1 cellular context compared by ENCODE assay signal in the genomic region with DNA sequence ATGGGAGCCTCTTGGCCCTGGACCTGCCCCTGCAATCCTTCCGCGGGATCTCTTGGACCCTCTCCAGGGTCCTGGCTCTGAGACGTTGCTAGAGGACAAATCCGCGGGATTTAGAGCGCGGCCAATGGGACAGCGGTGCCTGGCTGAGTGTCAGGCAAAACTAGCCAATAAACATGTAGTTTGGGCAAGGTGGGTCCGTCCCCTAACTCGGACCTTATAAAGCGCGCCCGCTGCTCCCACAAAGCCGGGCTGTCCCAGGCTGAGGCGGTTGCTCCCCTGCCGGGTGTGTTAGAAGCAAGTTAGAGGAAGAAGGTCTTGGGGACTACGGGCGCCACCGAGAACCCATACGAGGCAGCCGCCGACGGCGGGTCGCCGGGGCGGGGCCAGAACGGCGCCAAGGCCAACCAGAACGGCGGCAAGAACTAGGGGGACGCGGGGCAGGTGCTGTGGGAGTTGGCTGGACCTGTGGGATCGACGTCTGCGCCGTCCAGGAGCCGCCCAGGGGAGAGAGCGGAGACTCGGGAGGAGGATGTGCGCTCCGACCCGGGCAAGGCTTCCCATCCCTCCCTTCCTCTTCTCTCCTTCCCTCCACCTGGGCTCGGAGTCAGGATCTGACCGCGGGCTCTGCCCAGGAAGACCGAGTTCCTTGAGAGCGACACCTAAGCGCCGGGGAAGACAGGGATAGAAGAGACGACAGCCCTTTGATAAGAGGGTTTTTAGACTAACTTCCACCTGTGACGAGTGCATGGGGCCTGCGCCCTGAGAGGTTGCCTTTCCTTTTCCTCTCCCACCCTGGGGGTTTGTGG.
TF ChIP-seq lines count a peak whose summit lies in the region.

No MANE protein-coding gene starts in this region.

TF ChIP-seq in HepG2, 621 proteins besides CTCF, POLR2A, EP300 and RAD21 (continued from another document):
- TF ChIP-seq, protein P1, sequence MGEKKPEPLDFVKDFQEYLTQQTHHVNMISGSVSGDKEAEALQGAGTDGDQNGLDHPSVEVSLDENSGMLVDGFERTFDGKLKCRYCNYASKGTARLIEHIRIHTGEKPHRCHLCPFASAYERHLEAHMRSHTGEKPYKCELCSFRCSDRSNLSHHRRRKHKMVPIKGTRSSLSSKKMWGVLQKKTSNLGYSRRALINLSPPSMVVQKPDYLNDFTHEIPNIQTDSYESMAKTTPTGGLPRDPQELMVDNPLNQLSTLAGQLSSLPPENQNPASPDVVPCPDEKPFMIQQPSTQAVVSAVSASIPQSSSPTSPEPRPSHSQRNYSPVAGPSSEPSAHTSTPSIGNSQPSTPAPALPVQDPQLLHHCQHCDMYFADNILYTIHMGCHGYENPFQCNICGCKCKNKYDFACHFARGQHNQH (CRISPR knock-in tag; IDR thresholded peaks at IDR 0.05): 0 out of 2 replicates have a peak, but pooled peaks have one; percentile 18
- TF ChIP-seq ZNF296 (CRISPR knock-in tag; conservative IDR thresholded peaks at IDR 0.05) (peak; percentile 58; the same call in 1 of the 2 replicates), XRCC5 (optimal IDR thresholded peaks at IDR 0.05; ENCODE audit: low read length) (peak; percentile 67), THAP11 (CRISPR knock-in tag; IDR thresholded peaks at IDR 0.05) (peak; percentile 56; the same call in 1 of the 2 replicates), WIZ (CRISPR knock-in tag; IDR thresholded peaks at IDR 0.05) (peak; percentile 69; the same call in 1 of the 2 replicates), POLR2G (IDR thresholded peaks at IDR 0.05; ENCODE audit: low read depth, low read length) (peak; percentile 100), PHF21A (CRISPR knock-in tag; IDR thresholded peaks at IDR 0.05) (peak; percentile 98), KDM3A (CRISPR knock-in tag; IDR thresholded peaks at IDR 0.05; ENCODE audit: low read depth) (peak; percentile 19; the same call in 1 of the 2 replicates), ZNF235 (CRISPR knock-in tag; IDR thresholded peaks at IDR 0.05; ENCODE audit: borderline replicate concordance) (0 out of 2 replicates have a peak, but pooled peaks have one; percentile 51), U2AF1 (optimal IDR thresholded peaks at IDR 0.05; ENCODE audit: low read depth, low read length) (peak; percentile 47), ZNF567 (CRISPR knock-in tag; IDR thresholded peaks at IDR 0.05; ENCODE audit: borderline replicate concordance) (peak; percentile 42; the same call in 1 of the 2 replicates), AGO1 (IDR thresholded peaks at IDR 0.05; ENCODE audit: low read depth, low read length, poor library complexity, severe bottlenecking) (no peak), FLYWCH1 (CRISPR knock-in tag; IDR thresholded peaks at IDR 0.05) (no peak), GLI4 (CRISPR knock-in tag; IDR thresholded peaks at IDR 0.05; ENCODE audit: borderline replicate concordance) (peak; percentile 8; the same call in 1 of the 2 replicates), ZNF329 (CRISPR knock-in tag; IDR thresholded peaks at IDR 0.05; ENCODE audit: low read depth) (peak; percentile 8; the same call in 1 of the 2 replicates), ATF1 (CRISPR knock-in tag; IDR thresholded peaks at IDR 0.05) (peak; percentile 63)
- TF ChIP-seq, protein P2, sequence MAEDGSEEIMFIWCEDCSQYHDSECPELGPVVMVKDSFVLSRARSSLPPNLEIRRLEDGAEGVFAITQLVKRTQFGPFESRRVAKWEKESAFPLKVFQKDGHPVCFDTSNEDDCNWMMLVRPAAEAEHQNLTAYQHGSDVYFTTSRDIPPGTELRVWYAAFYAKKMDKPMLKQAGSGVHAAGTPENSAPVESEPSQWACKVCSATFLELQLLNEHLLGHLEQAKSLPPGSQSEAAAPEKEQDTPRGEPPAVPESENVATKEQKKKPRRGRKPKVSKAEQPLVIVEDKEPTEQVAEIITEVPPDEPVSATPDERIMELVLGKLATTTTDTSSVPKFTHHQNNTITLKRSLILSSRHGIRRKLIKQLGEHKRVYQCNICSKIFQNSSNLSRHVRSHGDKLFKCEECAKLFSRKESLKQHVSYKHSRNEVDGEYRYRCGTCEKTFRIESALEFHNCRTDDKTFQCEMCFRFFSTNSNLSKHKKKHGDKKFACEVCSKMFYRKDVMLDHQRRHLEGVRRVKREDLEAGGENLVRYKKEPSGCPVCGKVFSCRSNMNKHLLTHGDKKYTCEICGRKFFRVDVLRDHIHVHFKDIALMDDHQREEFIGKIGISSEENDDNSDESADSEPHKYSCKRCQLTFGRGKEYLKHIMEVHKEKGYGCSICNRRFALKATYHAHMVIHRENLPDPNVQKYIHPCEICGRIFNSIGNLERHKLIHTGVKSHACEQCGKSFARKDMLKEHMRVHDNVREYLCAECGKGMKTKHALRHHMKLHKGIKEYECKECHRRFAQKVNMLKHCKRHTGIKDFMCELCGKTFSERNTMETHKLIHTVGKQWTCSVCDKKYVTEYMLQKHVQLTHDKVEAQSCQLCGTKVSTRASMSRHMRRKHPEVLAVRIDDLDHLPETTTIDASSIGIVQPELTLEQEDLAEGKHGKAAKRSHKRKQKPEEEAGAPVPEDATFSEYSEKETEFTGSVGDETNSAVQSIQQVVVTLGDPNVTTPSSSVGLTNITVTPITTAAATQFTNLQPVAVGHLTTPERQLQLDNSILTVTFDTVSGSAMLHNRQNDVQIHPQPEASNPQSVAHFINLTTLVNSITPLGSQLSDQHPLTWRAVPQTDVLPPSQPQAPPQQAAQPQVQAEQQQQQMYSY (CRISPR knock-in tag; IDR thresholded peaks at IDR 0.05): no peak
- TF ChIP-seq, protein P3, sequence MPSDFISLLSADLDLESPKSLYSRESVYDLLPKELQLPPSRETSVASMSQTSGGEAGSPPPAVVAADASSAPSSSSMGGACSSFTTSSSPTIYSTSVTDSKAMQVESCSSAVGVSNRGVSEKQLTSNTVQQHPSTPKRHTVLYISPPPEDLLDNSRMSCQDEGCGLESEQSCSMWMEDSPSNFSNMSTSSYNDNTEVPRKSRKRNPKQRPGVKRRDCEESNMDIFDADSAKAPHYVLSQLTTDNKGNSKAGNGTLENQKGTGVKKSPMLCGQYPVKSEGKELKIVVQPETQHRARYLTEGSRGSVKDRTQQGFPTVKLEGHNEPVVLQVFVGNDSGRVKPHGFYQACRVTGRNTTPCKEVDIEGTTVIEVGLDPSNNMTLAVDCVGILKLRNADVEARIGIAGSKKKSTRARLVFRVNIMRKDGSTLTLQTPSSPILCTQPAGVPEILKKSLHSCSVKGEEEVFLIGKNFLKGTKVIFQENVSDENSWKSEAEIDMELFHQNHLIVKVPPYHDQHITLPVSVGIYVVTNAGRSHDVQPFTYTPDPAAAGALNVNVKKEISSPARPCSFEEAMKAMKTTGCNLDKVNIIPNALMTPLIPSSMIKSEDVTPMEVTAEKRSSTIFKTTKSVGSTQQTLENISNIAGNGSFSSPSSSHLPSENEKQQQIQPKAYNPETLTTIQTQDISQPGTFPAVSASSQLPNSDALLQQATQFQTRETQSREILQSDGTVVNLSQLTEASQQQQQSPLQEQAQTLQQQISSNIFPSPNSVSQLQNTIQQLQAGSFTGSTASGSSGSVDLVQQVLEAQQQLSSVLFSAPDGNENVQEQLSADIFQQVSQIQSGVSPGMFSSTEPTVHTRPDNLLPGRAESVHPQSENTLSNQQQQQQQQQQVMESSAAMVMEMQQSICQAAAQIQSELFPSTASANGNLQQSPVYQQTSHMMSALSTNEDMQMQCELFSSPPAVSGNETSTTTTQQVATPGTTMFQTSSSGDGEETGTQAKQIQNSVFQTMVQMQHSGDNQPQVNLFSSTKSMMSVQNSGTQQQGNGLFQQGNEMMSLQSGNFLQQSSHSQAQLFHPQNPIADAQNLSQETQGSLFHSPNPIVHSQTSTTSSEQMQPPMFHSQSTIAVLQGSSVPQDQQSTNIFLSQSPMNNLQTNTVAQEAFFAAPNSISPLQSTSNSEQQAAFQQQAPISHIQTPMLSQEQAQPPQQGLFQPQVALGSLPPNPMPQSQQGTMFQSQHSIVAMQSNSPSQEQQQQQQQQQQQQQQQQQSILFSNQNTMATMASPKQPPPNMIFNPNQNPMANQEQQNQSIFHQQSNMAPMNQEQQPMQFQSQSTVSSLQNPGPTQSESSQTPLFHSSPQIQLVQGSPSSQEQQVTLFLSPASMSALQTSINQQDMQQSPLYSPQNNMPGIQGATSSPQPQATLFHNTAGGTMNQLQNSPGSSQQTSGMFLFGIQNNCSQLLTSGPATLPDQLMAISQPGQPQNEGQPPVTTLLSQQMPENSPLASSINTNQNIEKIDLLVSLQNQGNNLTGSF (CRISPR knock-in tag; IDR thresholded peaks at IDR 0.05): peak; percentile 76
TF ChIP-seq in HepG2: peak in this region for 275.
